15 cellular contexts compared by ENCODE assay signal in genomic region chr6:31927868-31928671, GRCh38. TPM values are rescaled to one million over a fixed set of nuclear protein-coding genes. Genes with fewer than 3 reads are reported as not detected.
DNase-seq lines count a peak whose midpoint lies in the region; ATAC-seq and TF ChIP-seq lines count a peak whose summit lies in the region.
"Had no signal": no experiment of that assay in that cellular context is flagged by ENCODE, and none has a peak within 500 bp of the region (broad histone marks: within the 10 kb centered on the region; RNA-seq: fewer than 3 reads in every experiment).

No MANE protein-coding gene starts in this region.

- TF ChIP-seq POLR2A in breast epithelium (IDR thresholded peaks at IDR 0.05) (no peak), tibial nerve (IDR thresholded peaks at IDR 0.05) (no peak)

- no peaks in the 10 kb centered on the region for H3K27me3 ChIP-seq in breast epithelium
- no peaks in the 10 kb centered on the region for H3K27me3 ChIP-seq in mammary epithelial cell (ENCODE audit: insufficient read depth, low read length)
- H3K27me3 ChIP-seq in lung (ENCODE audit: control insufficient read depth, insufficient read depth): no peaks in the 10 kb centered on the region
- H3K27me3 ChIP-seq in tibial nerve: no peaks in the 10 kb centered on the region
- H3K27me3 ChIP-seq: thyroid gland had no signal

- dilution Hi-C loops in mammary epithelial cell (cut with HindIII; ENCODE audit: low sequenced_read_pairs): no loop called here

- H3K4me1 ChIP-seq in breast epithelium: no peaks in the 10 kb centered on the region
- H3K4me1 ChIP-seq in mammary epithelial cell (ENCODE audit: insufficient read depth, low read length): no peaks in the 10 kb centered on the region
- H3K4me1 ChIP-seq in lung (ENCODE audit: control insufficient read depth in 2 of 2, insufficient read depth in 2 of 2, low read length in 2 of 2): no peaks in the 10 kb centered on the region
- H3K4me1 ChIP-seq in tibial nerve: no peaks in the 10 kb centered on the region
- H3K4me1 ChIP-seq: thyroid gland had no signal

- no peak overlapping the region for H3K4me2 ChIP-seq in mammary epithelial cell (ENCODE audit: insufficient read depth, low read depth, low read length)

- peak overlapping the region in 1 of 2 donors; percentile 43 for H3K27ac ChIP-seq in breast epithelium
- H3K27ac ChIP-seq in mammary epithelial cell (ENCODE audit: insufficient read depth, low read depth, low read length): no peak overlapping the region
- H3K27ac ChIP-seq in lung (ENCODE audit: low read depth in 1 of 2, low read length in 1 of 2): peak overlapping the region in 1 of 2 donors; percentile 81
- peak overlapping the region in 2 of 4 donors; percentile 19 to 30 for H3K27ac ChIP-seq in tibial nerve
- H3K27ac ChIP-seq: 22Rv1, HL-60, thyroid gland had no signal

- TF ChIP-seq EP300 in tibial nerve (IDR thresholded peaks at IDR 0.05): no peak

- WGBS in mammary epithelial cell (ENCODE audit: low coverage, missing lambda C conversion rate): 72% methylated on average over 7 of the region's 11 CpGs
- 70 to 87% methylated on average over 11 of the region's 11 CpGs for WGBS in lung, 2 donors
- 71 to 74% methylated on average over 9 to 11 of the region's 11 CpGs for WGBS in tibial nerve, 2 donors

- H4K20me1 ChIP-seq in mammary epithelial cell (ENCODE audit: insufficient read depth, low read length): no peaks in the 10 kb centered on the region

- TF ChIP-seq CTCF in breast epithelium (IDR thresholded peaks at IDR 0.05): no peak
- TF ChIP-seq CTCF in mammary epithelial cell (conservative IDR thresholded peaks at IDR 0.05 in 1 of 2, IDR thresholded peaks at IDR 0.05 in 1 of 2; ENCODE audit: extremely low read depth in 1 of 2, insufficient read depth in 1 of 2, low read depth in 1 of 2, low read length in 2 of 2): no peak
- TF ChIP-seq CTCF in lung (IDR thresholded peaks at IDR 0.05; ENCODE audit: control extremely low read depth, extremely low read depth): no peak
- no peak for TF ChIP-seq CTCF in tibial nerve (IDR thresholded peaks at IDR 0.05)

- no peaks in the 10 kb centered on the region for H3K9me3 ChIP-seq in breast epithelium
- H3K9me3 ChIP-seq in mammary epithelial cell (replicated peaks; ENCODE audit: insufficient read depth, low read length): no peaks in the 10 kb centered on the region
- H3K9me3 ChIP-seq in lung (ENCODE audit: control insufficient read depth in 2 of 2, insufficient read depth in 1 of 2, low read length in 1 of 2): no peaks in the 10 kb centered on the region
- H3K9me3 ChIP-seq in tibial nerve: no peaks in the 10 kb centered on the region
- H3K9me3 ChIP-seq: thyroid gland had no signal

- no TSS peak for BruUV-seq in mammary epithelial cell (replicated peaks; lab: Mats Ljungman, UMichigan)

- DNase-seq in breast epithelium (ENCODE audit: low spot score in 2 of 2) (no peak), mammary epithelial cell (no peak), lung (ENCODE audit: low spot score) (no peak), tibial nerve (ENCODE audit: low spot score in 2 of 2) (no peak)
- DNase-seq in stimulated activated CD4-positive, alpha-beta T cell treated with anti-CD3 and anti-CD28 coated beads, Interleukin-4, amount 100 ng/mL, for 1 hour: no peak
- DNase-seq: activated CD4-positive, alpha-beta T cell treated with anti-CD3 and anti-CD28 coated beads, Interleukin-2, amount 10 ng/mL, durations not matched to agents 7 days and 5 days; activated T-cell treated with anti-CD3 and anti-CD28 coated beads, Interleukin-2, amount 50 U/mL, for 72 hours; CD4-positive, alpha-beta memory T cell; cortex of kidney; H7; NCI-H1930; thyroid gland had no signal

- no peaks in the 10 kb centered on the region for H3K79me2 ChIP-seq in mammary epithelial cell (ENCODE audit: insufficient read depth, low read length)

- CTCF ChIA-PET in mammary epithelial cell (lab: Charles Lee; ENCODE audit: low non-redundant PET): no interaction called here

- H3K36me3 ChIP-seq in breast epithelium (no peaks in the 10 kb centered on the region), mammary epithelial cell (ENCODE audit: insufficient read depth, low read length) (no peaks in the 10 kb centered on the region), lung (ENCODE audit: control insufficient read depth in 2 of 2, insufficient read depth in 2 of 2, low read length in 2 of 2) (no peaks in the 10 kb centered on the region), tibial nerve (no peaks in the 10 kb centered on the region)
- H3K36me3 ChIP-seq: thyroid gland had no signal

- in situ Hi-C loops in mammary epithelial cell (cut with MboI; ENCODE audit: low sequenced_read_pairs in 2 of 2): no loop called here

- H3K4me3 ChIP-seq in breast epithelium: peak overlapping the region; percentile 26 to 54 (median 42)
- no peak overlapping the region for H3K4me3 ChIP-seq in mammary epithelial cell (replicated peaks in 1 of 3; ENCODE audit: insufficient read depth in 1 of 3, low read depth in 2 of 3, low read length in 3 of 3)
- H3K4me3 ChIP-seq in lung: peak overlapping the region; percentile 29
- peak overlapping the region in 3 of 4 donors; percentile 19 to 34 (median 26) for H3K4me3 ChIP-seq in tibial nerve
- H3K4me3 ChIP-seq: thyroid gland had no signal

- ATAC-seq in lung (ENCODE audit: insufficient read depth, low FRiP score): no peak
- no peak for ATAC-seq in GM19452 (IDR thresholded peaks at IDR 0.05; ENCODE audit: unreplicated experiment)
- ATAC-seq: activated T-cell treated with anti-CD3 and anti-CD28 coated beads, Interleukin-2, amount 50 U/mL, for 72 hours had no signal

- H2AFZ ChIP-seq in mammary epithelial cell (ENCODE audit: low read depth, low read length): no peak overlapping the region

- no peak overlapping the region for H3K9ac ChIP-seq in mammary epithelial cell (ENCODE audit: insufficient read depth, low read length)

- intact Hi-C loops in breast epithelium (cut with DNase I; ENCODE audit: low total_unique reads) (no loop called here), mammary epithelial cell (cut with micrococcal nuclease) (no loop called here)

RNA-seq across cellular contexts. Expression of gene C2, which starts 0.6 kb away (rescaled TPM):
- total RNA-seq in breast epithelium (10 to 100 TPM; 10.2 to 54.2 (median 15.4) TPM), mammary epithelial cell (under 1 TPM; 0.45 to 0.50 TPM), lung (100 to 1,000 TPM in 1 of 2 donors, 10 to 100 TPM in 1; 28.6 to 194 TPM), tibial nerve (10 to 100 TPM in 1 of 4 donors, 1 to 10 TPM in 3; 4.6 to 17.4 (median 6.1) TPM)
- polyA plus RNA-seq in mammary epithelial cell (not detected), lung (100 to 1,000 TPM in 1 of 2 donors, 10 to 100 TPM in 1; 69.1 to 230 TPM)
- polyA minus RNA-seq in mammary epithelial cell: not detected
- polyA plus RNA-seq: CD4-positive, alpha-beta memory T cell had no signal

RNA-seq across cellular contexts. Expression of gene CFB, which starts 17.8 kb away (rescaled TPM):
- total RNA-seq in breast epithelium (100 to 1,000 TPM in 2 of 3 donors, 10 to 100 TPM in 1; 36.3 to 177 (median 130) TPM), mammary epithelial cell (1 to 10 TPM; 1.7 to 7.9 TPM), lung (100 to 1,000 TPM; 212 to 255 TPM), tibial nerve (10 to 100 TPM; 15.7 to 66.5 (median 26.2) TPM)
- polyA plus RNA-seq in mammary epithelial cell (2.0 TPM), lung (100 to 1,000 TPM; 173 to 297 TPM)
- 36.6 TPM for polyA minus RNA-seq in mammary epithelial cell
- total RNA-seq: H7 had no signal
- polyA plus RNA-seq: CD4-positive, alpha-beta memory T cell had no signal

RNA-seq across cellular contexts. Expression of gene ZBTB12, which starts 26.2 kb away (rescaled TPM):
- total RNA-seq in breast epithelium: 1 to 10 TPM in 2 of 3 donors, under 1 TPM in 1; 0.64 to 3.3 (median 1.9) TPM
- total RNA-seq in mammary epithelial cell: 1 to 10 TPM in 1 of 2 donors, under 1 TPM in 1; 0.33 to 2.7 TPM
- polyA plus RNA-seq in mammary epithelial cell: 0.95 TPM
- polyA minus RNA-seq in mammary epithelial cell: 0.93 TPM
- total RNA-seq in lung: 1 to 10 TPM; 6.4 to 7.3 TPM
- polyA plus RNA-seq in lung: 1 to 10 TPM; 2.8 to 3.9 TPM
- 1 to 10 TPM in 3 of 4 donors, under 1 TPM in 1; 0.63 to 3.5 (median 2.9) TPM for total RNA-seq in tibial nerve
- polyA plus RNA-seq: CD4-positive, alpha-beta memory T cell had no signal

RNA-seq across cellular contexts. Expression of gene EHMT2, which starts 30.6 kb away (rescaled TPM):
- total RNA-seq in breast epithelium: 10 to 100 TPM; 34.6 to 37.5 (median 37.0) TPM
- 10 to 100 TPM; 26.2 to 28.7 TPM for total RNA-seq in mammary epithelial cell
- polyA plus RNA-seq in mammary epithelial cell: 33.6 TPM
- 95.7 TPM for polyA minus RNA-seq in mammary epithelial cell
- 10 to 100 TPM; 37.6 to 43.4 TPM for total RNA-seq in lung
- 10 to 100 TPM; 21.2 to 31.9 TPM for polyA plus RNA-seq in lung
- 10 to 100 TPM; 38.2 to 63.9 (median 46.8) TPM for total RNA-seq in tibial nerve

RNA-seq across cellular contexts. Expression of gene NELFE, which starts 30.7 kb away (rescaled TPM):
- total RNA-seq in breast epithelium (10 to 100 TPM; 77.3 to 92.7 (median 90.1) TPM), mammary epithelial cell (10 to 100 TPM; 69.7 to 77.7 TPM), lung (10 to 100 TPM; 57.5 to 69.0 TPM), tibial nerve (100 to 1,000 TPM in 1 of 4 donors, 10 to 100 TPM in 3; 74.1 to 101 (median 88.6) TPM)
- polyA plus RNA-seq in mammary epithelial cell (64.6 TPM), lung (10 to 100 TPM; 53.1 to 59.9 TPM)
- polyA minus RNA-seq in mammary epithelial cell: 62.5 TPM

Comparison
In these comparisons a context has a peak if more than half of its experiments do, and no peak if none do; other contexts are left out.
1. H3K4me3 ChIP-seq: peak in breast epithelium (3 of 3), lung (single experiment) and tibial nerve (3 of 4); none in mammary epithelial cell (0 of 3).